Comparison of ENCODE assay signal across 8 cellular contexts in the genomic region with DNA sequence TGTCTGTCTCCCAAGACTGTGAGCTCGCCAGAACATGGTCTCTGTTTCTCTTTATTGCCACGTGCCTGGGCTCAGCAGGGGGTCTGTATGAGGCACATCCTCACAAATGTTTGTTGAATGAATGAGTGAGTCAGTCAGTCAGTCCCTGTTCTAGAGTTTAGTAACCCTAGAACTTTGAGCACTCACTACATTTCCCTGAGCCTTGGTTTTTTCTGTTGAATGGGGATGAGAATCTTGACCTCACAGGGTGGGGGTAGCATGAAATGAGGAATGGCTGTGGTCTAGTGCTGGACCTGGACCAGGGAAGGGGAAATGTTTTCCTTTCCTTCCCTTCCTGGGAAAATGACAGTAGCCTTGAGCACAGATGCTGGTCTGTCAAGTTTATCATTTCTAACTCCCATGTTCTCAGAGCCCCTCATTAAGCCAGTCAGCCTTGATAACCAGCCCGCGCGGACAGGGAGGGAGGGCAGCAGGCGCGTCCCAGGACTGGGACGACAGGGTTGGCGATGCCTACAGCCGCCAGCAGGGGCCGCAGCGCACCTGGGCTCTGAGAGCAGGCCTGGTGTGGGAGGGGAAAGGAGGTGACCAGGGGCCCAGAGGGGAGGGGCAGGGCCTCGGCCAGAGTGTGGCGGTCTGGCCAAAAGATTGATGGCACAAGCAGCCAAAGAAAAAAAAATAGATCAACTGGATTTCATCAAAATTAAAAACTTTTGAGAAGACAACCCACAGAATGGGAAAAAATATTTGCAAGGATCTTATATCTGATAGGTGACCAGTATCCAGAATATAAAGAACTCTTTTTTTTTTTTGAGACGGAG. TPM values are rescaled to one million over a fixed set of nuclear protein-coding genes. Genes with fewer than 3 reads are reported as not detected.
DNase-seq lines count a peak whose midpoint lies in the region; ATAC-seq and TF ChIP-seq lines count a peak whose summit lies in the region.

No MANE protein-coding gene starts in this region.

- no peaks in the 10 kb centered on the region for H4K20me1 ChIP-seq in osteoblast (ENCODE audit: insufficient read depth, low read length)

- H3K4me1 ChIP-seq in RWPE2 (ENCODE audit: insufficient read depth, poor library complexity, severe bottlenecking) (no peaks in the 10 kb centered on the region), foreskin keratinocyte (no peaks in the 10 kb centered on the region), osteoblast (ENCODE audit: insufficient read depth, low read length) (peaks cover 5% of the 10 kb centered on the region), thyroid gland (peaks cover 4 to 6% of the 10 kb centered on the region in 2 donors)

- no peak for TF ChIP-seq EP300 in Ishikawa (IDR thresholded peaks at IDR 0.05; ENCODE audit: borderline replicate concordance)

- H3K4me3 ChIP-seq in RWPE2 (ENCODE audit: severe bottlenecking) (no peak overlapping the region), osteoblast (ENCODE audit: insufficient read depth, low read length) (no peak overlapping the region), thyroid gland (replicated peaks in 1 of 3) (no peak overlapping the region)

- WGBS in thyroid gland, 2 donors, result 9 to 10% methylated on average over 15 of the region's 15 CpGs

- H2AFZ ChIP-seq in osteoblast (ENCODE audit: low read length), result no peak overlapping the region

- TF ChIP-seq CTCF in RWPE2 (IDR thresholded peaks at IDR 0.05; ENCODE audit: poor library complexity, severe bottlenecking), result peak; percentile 98
- TF ChIP-seq CTCF in foreskin keratinocyte (conservative IDR thresholded peaks at IDR 0.05), result peak; percentile 93
- peak; percentile 90 for TF ChIP-seq CTCF in osteoblast (IDR thresholded peaks at IDR 0.05; ENCODE audit: extremely low read depth, low read depth, low read length)
- TF ChIP-seq CTCF in thyroid gland (IDR thresholded peaks at IDR 0.05), result peak; percentile 86 to 99 (median 99)

- no peak for TF ChIP-seq POLR2A in thyroid gland (IDR thresholded peaks at IDR 0.05)

- peak; percentile 99 for TF ChIP-seq RAD21 in Ishikawa (IDR thresholded peaks at IDR 0.05; ENCODE audit: low read depth)

- no peaks in the 10 kb centered on the region for H3K79me2 ChIP-seq in osteoblast (ENCODE audit: insufficient read depth, low read length)

- intact Hi-C loops in thyroid gland (cut with DNase I), result loop anchor here (2.0 to 10.0 kb wide), 2 partner anchors 145 to 405 kb away; no protein-coding TSS in a partner anchor

- peak overlapping the region; percentile 7 for H3K4me2 ChIP-seq in osteoblast (ENCODE audit: insufficient read depth, low read length)

- H3K36me3 ChIP-seq in RWPE2 (ENCODE audit: low read depth), result no peaks in the 10 kb centered on the region
- no peaks in the 10 kb centered on the region for H3K36me3 ChIP-seq in osteoblast (ENCODE audit: insufficient read depth, low read length)
- H3K36me3 ChIP-seq in thyroid gland, result no peaks in the 10 kb centered on the region

- DNase-seq in DMS114 treated with DMSO at 0.1 percent for 48 hours (lab: John Stamatoyannopoulos, UW; ENCODE audit: unreplicated experiment), result peak; percentile 54
- no peak for DNase-seq in RWPE2 (ENCODE audit: low spot score)
- peak; percentile 40 for DNase-seq in activated gamma-delta T cell (lab: John Stamatoyannopoulos, UW)
- no peak for DNase-seq in foreskin keratinocyte
- DNase-seq in osteoblast (ENCODE audit: insufficient read length, low spot score, missing footprints), result peak; percentile 98
- DNase-seq in thyroid gland, result peak; percentile 93 to 94

- H3K27me3 ChIP-seq in RWPE2 (ENCODE audit: insufficient read depth, poor library complexity, severe bottlenecking), result no peaks in the 10 kb centered on the region
- H3K27me3 ChIP-seq in foreskin keratinocyte, result no peaks in the 10 kb centered on the region
- H3K27me3 ChIP-seq in osteoblast (ENCODE audit: insufficient read depth, low read length), result no peaks in the 10 kb centered on the region
- H3K27me3 ChIP-seq in thyroid gland, result no peaks in the 10 kb centered on the region

- H3K9me3 ChIP-seq in RWPE2 (ENCODE audit: severe bottlenecking) (no peaks in the 10 kb centered on the region), osteoblast (ENCODE audit: low read depth, low read length) (no peaks in the 10 kb centered on the region), thyroid gland (no peaks in the 10 kb centered on the region)

- H3K27ac ChIP-seq in RWPE2 (ENCODE audit: poor library complexity, severe bottlenecking), result no peak overlapping the region
- H3K27ac ChIP-seq in foreskin keratinocyte, result no peak overlapping the region
- no peak overlapping the region for H3K27ac ChIP-seq in osteoblast (ENCODE audit: low read depth, low read length)
- H3K27ac ChIP-seq in thyroid gland, result no peak overlapping the region

- ATAC-seq in GM21515 (IDR thresholded peaks at IDR 0.05; ENCODE audit: unreplicated experiment) (peak; percentile 83), RWPE2 (ENCODE audit: low read depth) (peak; percentile 98), foreskin keratinocyte (peak; percentile 89)

TF ChIP-seq in Ishikawa, 13 proteins besides CTCF, POLR2A, EP300 and RAD21:
- TF ChIP-seq, protein P1, sequence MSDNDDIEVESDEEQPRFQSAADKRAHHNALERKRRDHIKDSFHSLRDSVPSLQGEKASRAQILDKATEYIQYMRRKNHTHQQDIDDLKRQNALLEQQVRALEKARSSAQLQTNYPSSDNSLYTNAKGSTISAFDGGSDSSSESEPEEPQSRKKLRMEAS (IDR thresholded peaks at IDR 0.05), result peak; percentile 20; the same call in 1 of the 2 replicates
- TF ChIP-seq FOXM1 (IDR thresholded peaks at IDR 0.05; ENCODE audit: borderline replicate concordance, low read depth), result no peak

RNA-seq across cellular contexts. Expression of a gene that starts 24.1 kb away (rescaled TPM):
- 0.04 and 0.14 TPM in 2 replicates for total RNA-seq in foreskin keratinocyte
- 0.10 TPM in 1 of 2 replicates, not detected in the other for polyA plus RNA-seq in foreskin keratinocyte
- total RNA-seq in osteoblast, result not detected in 2 replicates
- 1 to 10 TPM in 3 of 4 donors, under 1 TPM in 1; 0.94 to 8.5 (median 8.1) TPM for total RNA-seq in thyroid gland

RNA-seq across cellular contexts. Expression of a gene that starts 25.8 kb away (rescaled TPM):
- total RNA-seq in foreskin keratinocyte (15.8 and 17.7 TPM in 2 replicates), osteoblast (33.6 and 34.7 TPM in 2 replicates), thyroid gland (100 to 1,000 TPM in 2 of 4 donors, 10 to 100 TPM in 2; 82.9 to 168 (median 121) TPM)
- 24.6 and 29.8 TPM in 2 replicates for polyA plus RNA-seq in foreskin keratinocyte

Comparison
In these comparisons a context has a peak if more than half of its experiments do, and no peak if none do; other contexts are left out.
1. DNase-seq: peak in DMS114 treated with DMSO at 0.1 percent for 48 hours (single experiment), activated gamma-delta T cell (single experiment), osteoblast (single experiment) and thyroid gland (2 of 2); none in RWPE2 (single experiment) and foreskin keratinocyte (0 of 2).
2. Peak in every context shown above with its lines, with median percentiles within 50 percentile points of each other: ATAC-seq and CTCF ChIP-seq.